In the genomic region with DNA sequence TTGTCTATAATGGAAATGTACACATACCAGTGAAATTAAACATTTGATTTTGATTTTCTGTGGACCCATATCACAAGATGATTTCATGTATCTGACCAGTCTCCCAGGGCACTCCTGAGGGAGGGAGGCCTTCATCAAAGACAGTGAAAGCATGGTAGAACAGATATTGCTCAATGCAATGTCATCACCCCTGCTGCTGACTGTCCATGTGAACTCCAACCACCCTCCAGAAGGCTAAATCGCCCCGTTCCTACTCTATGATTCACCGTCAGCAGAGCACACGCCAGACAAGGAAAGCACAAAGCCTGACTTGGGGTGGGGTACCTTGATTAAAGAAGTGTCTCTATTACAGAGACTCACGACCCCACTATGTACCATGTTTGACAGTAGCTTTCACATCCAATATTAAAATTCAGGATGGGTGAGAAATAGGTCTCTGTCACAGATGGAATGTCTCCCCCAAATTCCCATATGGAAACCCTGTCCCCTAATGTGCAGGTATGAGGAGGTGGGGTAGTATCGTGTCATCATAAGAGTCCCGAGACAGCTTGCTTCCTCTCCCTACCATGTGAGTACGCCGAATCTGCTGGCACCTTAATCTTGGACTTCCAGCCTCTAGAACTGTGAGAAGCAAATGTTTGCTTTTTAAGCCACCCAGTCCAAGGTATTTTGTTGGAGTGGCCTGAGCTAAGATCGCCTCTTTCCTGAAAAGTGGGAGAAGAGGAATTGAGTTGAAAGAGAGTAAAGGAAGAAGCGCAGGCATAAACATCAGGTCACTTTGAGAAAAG, we compare ENCODE assay signal across 1 cellular context.
TF ChIP-seq lines count a peak whose summit lies in the region.

No MANE protein-coding gene starts in this region.

TF ChIP-seq in HepG2, 621 proteins besides CTCF, POLR2A, EP300 and RAD21 (continued from another document and continues in another):
- TF ChIP-seq, protein P1, sequence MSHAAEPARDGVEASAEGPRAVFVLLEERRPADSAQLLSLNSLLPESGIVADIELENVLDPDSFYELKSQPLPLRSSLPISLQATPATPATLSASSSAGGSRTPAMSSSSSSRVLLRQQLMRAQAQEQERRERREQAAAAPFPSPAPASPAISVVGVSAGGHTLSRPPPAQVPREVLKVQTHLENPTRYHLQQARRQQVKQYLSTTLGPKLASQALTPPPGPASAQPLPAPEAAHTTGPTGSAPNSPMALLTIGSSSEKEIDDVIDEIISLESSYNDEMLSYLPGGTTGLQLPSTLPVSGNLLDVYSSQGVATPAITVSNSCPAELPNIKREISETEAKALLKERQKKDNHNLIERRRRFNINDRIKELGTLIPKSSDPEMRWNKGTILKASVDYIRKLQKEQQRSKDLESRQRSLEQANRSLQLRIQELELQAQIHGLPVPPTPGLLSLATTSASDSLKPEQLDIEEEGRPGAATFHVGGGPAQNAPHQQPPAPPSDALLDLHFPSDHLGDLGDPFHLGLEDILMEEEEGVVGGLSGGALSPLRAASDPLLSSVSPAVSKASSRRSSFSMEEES (CRISPR knock-in tag; IDR thresholded peaks at IDR 0.05): peak; percentile 92
- TF ChIP-seq KDM2A (CRISPR knock-in tag; IDR thresholded peaks at IDR 0.05; ENCODE audit: borderline replicate concordance, low read depth) (peak; percentile 65), ZNF720 (CRISPR knock-in tag; IDR thresholded peaks at IDR 0.05) (no peak), PHF20 (CRISPR knock-in tag; IDR thresholded peaks at IDR 0.05) (no peak), ZNF878 (CRISPR knock-in tag; IDR thresholded peaks at IDR 0.05) (no peak), ETV6 (CRISPR knock-in tag; conservative IDR thresholded peaks at IDR 0.05) (no peak), ZSCAN9 (CRISPR knock-in tag; IDR thresholded peaks at IDR 0.05; ENCODE audit: borderline replicate concordance) (peak; percentile 79; the same call in 1 of the 2 replicates), ZKSCAN5 (CRISPR knock-in tag; IDR thresholded peaks at IDR 0.05) (no peak), RXRB (CRISPR knock-in tag; IDR thresholded peaks at IDR 0.05; ENCODE audit: borderline replicate concordance) (peak; percentile 78), FOXA3 (CRISPR knock-in tag; IDR thresholded peaks at IDR 0.05) (peak; percentile 83), JUN (CRISPR knock-in tag; IDR thresholded peaks at IDR 0.05) (no peak), ZNF782 (CRISPR knock-in tag; IDR thresholded peaks at IDR 0.05; ENCODE audit: borderline replicate concordance) (no peak), ZSCAN21 (CRISPR knock-in tag; IDR thresholded peaks at IDR 0.05; ENCODE audit: borderline replicate concordance) (peak; percentile 52; the same call in 1 of the 2 replicates), IRX3 (CRISPR knock-in tag; IDR thresholded peaks at IDR 0.05; ENCODE audit: borderline replicate concordance, low read depth) (no peak), ZNF121 (CRISPR knock-in tag; IDR thresholded peaks at IDR 0.05) (no peak), CC2D1A (CRISPR knock-in tag; IDR thresholded peaks at IDR 0.05) (no peak), ZNF709 (CRISPR knock-in tag; IDR thresholded peaks at IDR 0.05) (no peak)
- TF ChIP-seq, protein P2, sequence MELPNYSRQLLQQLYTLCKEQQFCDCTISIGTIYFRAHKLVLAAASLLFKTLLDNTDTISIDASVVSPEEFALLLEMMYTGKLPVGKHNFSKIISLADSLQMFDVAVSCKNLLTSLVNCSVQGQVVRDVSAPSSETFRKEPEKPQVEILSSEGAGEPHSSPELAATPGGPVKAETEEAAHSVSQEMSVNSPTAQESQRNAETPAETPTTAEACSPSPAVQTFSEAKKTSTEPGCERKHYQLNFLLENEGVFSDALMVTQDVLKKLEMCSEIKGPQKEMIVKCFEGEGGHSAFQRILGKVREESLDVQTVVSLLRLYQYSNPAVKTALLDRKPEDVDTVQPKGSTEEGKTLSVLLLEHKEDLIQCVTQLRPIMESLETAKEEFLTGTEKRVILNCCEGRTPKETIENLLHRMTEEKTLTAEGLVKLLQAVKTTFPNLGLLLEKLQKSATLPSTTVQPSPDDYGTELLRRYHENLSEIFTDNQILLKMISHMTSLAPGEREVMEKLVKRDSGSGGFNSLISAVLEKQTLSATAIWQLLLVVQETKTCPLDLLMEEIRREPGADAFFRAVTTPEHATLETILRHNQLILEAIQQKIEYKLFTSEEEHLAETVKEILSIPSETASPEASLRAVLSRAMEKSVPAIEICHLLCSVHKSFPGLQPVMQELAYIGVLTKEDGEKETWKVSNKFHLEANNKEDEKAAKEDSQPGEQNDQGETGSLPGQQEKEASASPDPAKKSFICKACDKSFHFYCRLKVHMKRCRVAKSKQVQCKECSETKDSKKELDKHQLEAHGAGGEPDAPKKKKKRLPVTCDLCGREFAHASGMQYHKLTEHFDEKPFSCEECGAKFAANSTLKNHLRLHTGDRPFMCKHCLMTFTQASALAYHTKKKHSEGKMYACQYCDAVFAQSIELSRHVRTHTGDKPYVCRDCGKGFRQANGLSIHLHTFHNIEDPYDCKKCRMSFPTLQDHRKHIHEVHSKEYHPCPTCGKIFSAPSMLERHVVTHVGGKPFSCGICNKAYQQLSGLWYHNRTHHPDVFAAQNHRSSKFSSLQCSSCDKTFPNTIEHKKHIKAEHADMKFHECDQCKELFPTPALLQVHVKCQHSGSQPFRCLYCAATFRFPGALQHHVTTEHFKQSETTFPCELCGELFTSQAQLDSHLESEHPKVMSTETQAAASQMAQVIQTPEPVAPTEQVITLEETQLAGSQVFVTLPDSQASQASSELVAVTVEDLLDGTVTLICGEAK (IDR thresholded peaks at IDR 0.05): no peak
- TF ChIP-seq, protein P2 (CRISPR knock-in tag; IDR thresholded peaks at IDR 0.05): no peak; the same call in 1 of the 2 replicates
- TF ChIP-seq, protein P3, sequence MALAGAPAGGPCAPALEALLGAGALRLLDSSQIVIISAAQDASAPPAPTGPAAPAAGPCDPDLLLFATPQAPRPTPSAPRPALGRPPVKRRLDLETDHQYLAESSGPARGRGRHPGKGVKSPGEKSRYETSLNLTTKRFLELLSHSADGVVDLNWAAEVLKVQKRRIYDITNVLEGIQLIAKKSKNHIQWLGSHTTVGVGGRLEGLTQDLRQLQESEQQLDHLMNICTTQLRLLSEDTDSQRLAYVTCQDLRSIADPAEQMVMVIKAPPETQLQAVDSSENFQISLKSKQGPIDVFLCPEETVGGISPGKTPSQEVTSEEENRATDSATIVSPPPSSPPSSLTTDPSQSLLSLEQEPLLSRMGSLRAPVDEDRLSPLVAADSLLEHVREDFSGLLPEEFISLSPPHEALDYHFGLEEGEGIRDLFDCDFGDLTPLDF (CRISPR knock-in tag; IDR thresholded peaks at IDR 0.05): no peak
- TF ChIP-seq, protein P4, sequence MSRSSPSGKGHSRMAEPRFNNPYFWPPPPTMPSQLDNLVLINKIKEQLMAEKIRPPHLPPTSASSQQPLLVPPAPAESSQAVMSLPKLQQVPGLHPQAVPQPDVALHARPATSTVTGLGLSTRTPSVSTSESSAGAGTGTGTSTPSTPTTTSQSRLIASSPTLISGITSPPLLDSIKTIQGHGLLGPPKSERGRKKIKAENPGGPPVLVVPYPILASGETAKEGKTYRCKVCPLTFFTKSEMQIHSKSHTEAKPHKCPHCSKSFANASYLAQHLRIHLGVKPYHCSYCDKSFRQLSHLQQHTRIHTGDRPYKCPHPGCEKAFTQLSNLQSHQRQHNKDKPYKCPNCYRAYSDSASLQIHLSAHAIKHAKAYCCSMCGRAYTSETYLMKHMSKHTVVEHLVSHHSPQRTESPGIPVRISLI (CRISPR knock-in tag; IDR thresholded peaks at IDR 0.05; ENCODE audit: borderline replicate concordance): no peak
- TF ChIP-seq, protein P5, sequence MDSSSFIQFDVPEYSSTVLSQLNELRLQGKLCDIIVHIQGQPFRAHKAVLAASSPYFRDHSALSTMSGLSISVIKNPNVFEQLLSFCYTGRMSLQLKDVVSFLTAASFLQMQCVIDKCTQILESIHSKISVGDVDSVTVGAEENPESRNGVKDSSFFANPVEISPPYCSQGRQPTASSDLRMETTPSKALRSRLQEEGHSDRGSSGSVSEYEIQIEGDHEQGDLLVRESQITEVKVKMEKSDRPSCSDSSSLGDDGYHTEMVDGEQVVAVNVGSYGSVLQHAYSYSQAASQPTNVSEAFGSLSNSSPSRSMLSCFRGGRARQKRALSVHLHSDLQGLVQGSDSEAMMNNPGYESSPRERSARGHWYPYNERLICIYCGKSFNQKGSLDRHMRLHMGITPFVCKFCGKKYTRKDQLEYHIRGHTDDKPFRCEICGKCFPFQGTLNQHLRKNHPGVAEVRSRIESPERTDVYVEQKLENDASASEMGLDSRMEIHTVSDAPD (CRISPR knock-in tag; IDR thresholded peaks at IDR 0.05): 0 out of 2 replicates have a peak, but pooled peaks have one; percentile 41
- TF ChIP-seq, protein P6, sequence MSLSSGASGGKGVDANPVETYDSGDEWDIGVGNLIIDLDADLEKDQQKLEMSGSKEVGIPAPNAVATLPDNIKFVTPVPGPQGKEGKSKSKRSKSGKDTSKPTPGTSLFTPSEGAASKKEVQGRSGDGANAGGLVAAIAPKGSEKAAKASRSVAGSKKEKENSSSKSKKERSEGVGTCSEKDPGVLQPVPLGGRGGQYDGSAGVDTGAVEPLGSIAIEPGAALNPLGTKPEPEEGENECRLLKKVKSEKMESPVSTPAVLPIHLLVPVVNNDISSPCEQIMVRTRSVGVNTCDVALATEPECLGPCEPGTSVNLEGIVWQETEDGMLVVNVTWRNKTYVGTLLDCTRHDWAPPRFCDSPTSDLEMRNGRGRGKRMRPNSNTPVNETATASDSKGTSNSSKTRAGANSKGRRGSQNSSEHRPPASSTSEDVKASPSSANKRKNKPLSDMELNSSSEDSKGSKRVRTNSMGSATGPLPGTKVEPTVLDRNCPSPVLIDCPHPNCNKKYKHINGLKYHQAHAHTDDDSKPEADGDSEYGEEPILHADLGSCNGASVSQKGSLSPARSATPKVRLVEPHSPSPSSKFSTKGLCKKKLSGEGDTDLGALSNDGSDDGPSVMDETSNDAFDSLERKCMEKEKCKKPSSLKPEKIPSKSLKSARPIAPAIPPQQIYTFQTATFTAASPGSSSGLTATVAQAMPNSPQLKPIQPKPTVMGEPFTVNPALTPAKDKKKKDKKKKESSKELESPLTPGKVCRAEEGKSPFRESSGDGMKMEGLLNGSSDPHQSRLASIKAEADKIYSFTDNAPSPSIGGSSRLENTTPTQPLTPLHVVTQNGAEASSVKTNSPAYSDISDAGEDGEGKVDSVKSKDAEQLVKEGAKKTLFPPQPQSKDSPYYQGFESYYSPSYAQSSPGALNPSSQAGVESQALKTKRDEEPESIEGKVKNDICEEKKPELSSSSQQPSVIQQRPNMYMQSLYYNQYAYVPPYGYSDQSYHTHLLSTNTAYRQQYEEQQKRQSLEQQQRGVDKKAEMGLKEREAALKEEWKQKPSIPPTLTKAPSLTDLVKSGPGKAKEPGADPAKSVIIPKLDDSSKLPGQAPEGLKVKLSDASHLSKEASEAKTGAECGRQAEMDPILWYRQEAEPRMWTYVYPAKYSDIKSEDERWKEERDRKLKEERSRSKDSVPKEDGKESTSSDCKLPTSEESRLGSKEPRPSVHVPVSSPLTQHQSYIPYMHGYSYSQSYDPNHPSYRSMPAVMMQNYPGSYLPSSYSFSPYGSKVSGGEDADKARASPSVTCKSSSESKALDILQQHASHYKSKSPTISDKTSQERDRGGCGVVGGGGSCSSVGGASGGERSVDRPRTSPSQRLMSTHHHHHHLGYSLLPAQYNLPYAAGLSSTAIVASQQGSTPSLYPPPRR (CRISPR knock-in tag; IDR thresholded peaks at IDR 0.05; ENCODE audit: borderline replicate concordance): no peak
- TF ChIP-seq, protein P7, sequence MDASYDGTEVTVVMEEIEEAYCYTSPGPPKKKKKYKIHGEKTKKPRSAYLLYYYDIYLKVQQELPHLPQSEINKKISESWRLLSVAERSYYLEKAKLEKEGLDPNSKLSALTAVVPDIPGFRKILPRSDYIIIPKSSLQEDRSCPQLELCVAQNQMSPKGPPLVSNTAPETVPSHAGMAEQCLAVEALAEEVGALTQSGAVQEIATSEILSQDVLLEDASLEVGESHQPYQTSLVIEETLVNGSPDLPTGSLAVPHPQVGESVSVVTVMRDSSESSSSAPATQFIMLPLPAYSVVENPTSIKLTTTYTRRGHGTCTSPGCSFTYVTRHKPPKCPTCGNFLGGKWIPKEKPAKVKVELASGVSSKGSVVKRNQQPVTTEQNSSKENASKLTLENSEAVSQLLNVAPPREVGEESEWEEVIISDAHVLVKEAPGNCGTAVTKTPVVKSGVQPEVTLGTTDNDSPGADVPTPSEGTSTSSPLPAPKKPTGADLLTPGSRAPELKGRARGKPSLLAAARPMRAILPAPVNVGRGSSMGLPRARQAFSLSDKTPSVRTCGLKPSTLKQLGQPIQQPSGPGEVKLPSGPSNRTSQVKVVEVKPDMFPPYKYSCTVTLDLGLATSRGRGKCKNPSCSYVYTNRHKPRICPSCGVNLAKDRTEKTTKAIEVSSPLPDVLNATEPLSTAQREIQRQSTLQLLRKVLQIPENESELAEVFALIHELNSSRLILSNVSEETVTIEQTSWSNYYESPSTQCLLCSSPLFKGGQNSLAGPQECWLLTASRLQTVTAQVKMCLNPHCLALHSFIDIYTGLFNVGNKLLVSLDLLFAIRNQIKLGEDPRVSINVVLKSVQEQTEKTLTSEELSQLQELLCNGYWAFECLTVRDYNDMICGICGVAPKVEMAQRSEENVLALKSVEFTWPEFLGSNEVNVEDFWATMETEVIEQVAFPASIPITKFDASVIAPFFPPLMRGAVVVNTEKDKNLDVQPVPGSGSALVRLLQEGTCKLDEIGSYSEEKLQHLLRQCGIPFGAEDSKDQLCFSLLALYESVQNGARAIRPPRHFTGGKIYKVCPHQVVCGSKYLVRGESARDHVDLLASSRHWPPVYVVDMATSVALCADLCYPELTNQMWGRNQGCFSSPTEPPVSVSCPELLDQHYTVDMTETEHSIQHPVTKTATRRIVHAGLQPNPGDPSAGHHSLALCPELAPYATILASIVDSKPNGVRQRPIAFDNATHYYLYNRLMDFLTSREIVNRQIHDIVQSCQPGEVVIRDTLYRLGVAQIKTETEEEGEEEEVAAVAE (CRISPR knock-in tag; IDR thresholded peaks at IDR 0.05; ENCODE audit: borderline replicate concordance): peak; percentile 71; the same call in 1 of the 2 replicates
